8 cellular contexts compared by ENCODE assay signal in the genomic region with DNA sequence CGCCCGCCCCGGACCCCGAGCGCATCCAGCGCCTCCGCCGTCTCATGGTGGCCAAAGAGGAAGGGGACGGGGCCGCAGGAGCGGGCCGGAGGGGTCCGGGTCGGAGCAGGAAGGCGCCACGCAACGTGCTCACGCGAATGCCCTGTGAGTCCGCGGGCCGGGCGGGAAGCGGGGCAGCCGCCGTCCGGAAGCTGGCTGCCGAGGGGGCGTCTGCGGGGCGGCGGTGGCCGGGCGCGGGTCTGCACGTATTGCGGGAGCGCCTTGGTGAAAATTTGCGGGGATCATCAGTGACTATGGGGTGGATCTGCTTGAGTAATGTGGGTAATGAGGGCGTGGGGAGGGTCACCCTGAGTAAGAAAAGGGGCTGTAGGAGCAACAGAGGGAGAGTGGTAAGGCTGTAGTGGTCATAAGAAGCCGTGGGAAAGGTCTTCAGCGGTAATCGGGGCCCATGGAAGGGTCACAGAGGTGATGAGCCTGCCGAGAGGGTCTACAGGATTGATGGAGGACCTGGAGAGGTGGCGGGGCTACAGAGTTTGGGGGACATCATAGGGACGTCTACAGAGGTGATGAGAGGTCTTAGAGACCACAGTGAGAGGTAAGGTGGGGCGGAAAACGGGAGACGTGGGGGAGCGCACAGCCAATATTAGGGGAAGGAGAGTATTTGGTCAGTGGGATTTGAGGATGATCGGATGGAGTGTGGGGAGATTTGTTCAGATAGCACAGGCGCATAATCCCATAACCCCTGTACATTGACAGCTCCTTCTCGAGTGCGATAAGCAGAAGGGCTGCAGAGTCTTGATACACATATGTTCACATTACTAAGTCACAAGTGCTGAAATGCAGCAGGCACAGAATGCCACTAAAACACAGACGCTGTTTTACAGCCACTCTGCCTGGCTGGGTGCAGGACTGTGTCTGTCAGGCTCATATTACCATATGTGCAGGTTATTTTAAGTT. TPM values are rescaled to one million over a fixed set of nuclear protein-coding genes. Genes with fewer than 3 reads are reported as not detected.
DNase-seq lines count a peak whose midpoint lies in the region; ATAC-seq and TF ChIP-seq lines count a peak whose summit lies in the region.

No MANE protein-coding gene starts in this region.

- peak overlapping the region; percentile 60 to 88 (median 75) for H3K4me3 ChIP-seq in esophagus squamous epithelium

- H3K4me3 Mint-ChIP-seq in activated B cell treated with CpG ODN at 0.5 μM for 24 hours (peak overlapping the region; percentile 92), nephron (peak overlapping the region; percentile 93 to 97 (median 94))

- no peaks in the 10 kb centered on the region for H3K27me3 ChIP-seq in esophagus squamous epithelium

- no peak for TF ChIP-seq CTCF in activated B cell treated with CpG ODN at 0.5 μM for 24 hours (IDR thresholded peaks at IDR 0.05)
- TF ChIP-seq CTCF in esophagus squamous epithelium (IDR thresholded peaks at IDR 0.05), result no peak
- TF ChIP-seq CTCF in nephron (IDR thresholded peaks at IDR 0.05; ENCODE audit: unreplicated experiment in 3 of 3), result no peak

- peak; percentile 26 for ATAC-seq in GM19324 (IDR thresholded peaks at IDR 0.05; ENCODE audit: low FRiP score, unreplicated experiment)
- peak; percentile 19 for ATAC-seq in HG03521 (IDR thresholded peaks at IDR 0.05; ENCODE audit: unreplicated experiment)
- ATAC-seq in activated B cell treated with CpG ODN at 0.5 μM for 24 hours (ENCODE audit: low read depth), result no peak

- H3K9me3 ChIP-seq in esophagus squamous epithelium, result no peaks in the 10 kb centered on the region

- TF ChIP-seq POLR2A in esophagus squamous epithelium (IDR thresholded peaks at IDR 0.05), result no peak

- intact Hi-C loops in activated B cell treated with CpG ODN at 0.5 μM for 24 hours (cut with micrococcal nuclease) (loop anchor here (5.0 kb wide), 2 partner anchors 377 to 1463 kb away; a partner anchor contains a TSS), esophagus squamous epithelium (cut with DNase I) (no loop called here)

- H3K36me3 ChIP-seq in esophagus squamous epithelium, result peaks cover 0 to 11% (median 3%) of the 10 kb centered on the region in 3 donors

- DNase-seq in CD1c-positive myeloid dendritic cell (ENCODE audit: extremely low spot score) (peak; percentile 43), activated B cell treated with CpG ODN at 0.5 μM for 24 hours (no peak), esophagus squamous epithelium (lab: John Stamatoyannopoulos, UW) (no peak), dedifferentiated amniotic fluid mesenchymal stem cell (ENCODE audit: extremely low spot score) (no peak), NCI-H510A (lab: John Stamatoyannopoulos, UW) (no peak)

- H3K9me3 Mint-ChIP-seq in activated B cell treated with CpG ODN at 0.5 μM for 24 hours (no peaks in the 10 kb centered on the region), nephron (no peaks in the 10 kb centered on the region)

- 8 to 19% methylated on average over 16 to 34 of the region's 55 CpGs for WGBS in esophagus squamous epithelium, 2 donors

- H3K27me3 Mint-ChIP-seq in activated B cell treated with CpG ODN at 0.5 μM for 24 hours (no peaks in the 10 kb centered on the region), nephron (ENCODE audit: low read depth) (no peaks in the 10 kb centered on the region)

- H3K4me1 Mint-ChIP-seq in activated B cell treated with CpG ODN at 0.5 μM for 24 hours, result peaks cover 22% of the 10 kb centered on the region
- peaks cover 38% of the 10 kb centered on the region for H3K4me1 Mint-ChIP-seq in nephron

- H3K27ac ChIP-seq in esophagus squamous epithelium, result peak overlapping the region; percentile 70 to 86 (median 80)

- peaks cover 10% of the 10 kb centered on the region for H3K36me3 Mint-ChIP-seq in activated B cell treated with CpG ODN at 0.5 μM for 24 hours (ENCODE audit: low read depth)
- H3K36me3 Mint-ChIP-seq in nephron (ENCODE audit: low read depth), result peaks cover 3% of the 10 kb centered on the region

- POLR2A ChIA-PET in activated B cell treated with CpG ODN at 0.5 μM for 24 hours (lab: Charles Lee), result interaction anchor here (0.5 to 1.8 kb wide), 6 partner anchors 13 to 186 kb away, joined by 3 to 22 read pairs (median 4); a partner anchor contains a TSS

- CTCF ChIA-PET in activated B cell treated with CpG ODN at 0.5 μM for 24 hours (lab: Charles Lee), result interaction anchor here (0.7 to 4.8 kb wide), 23 partner anchors 13 to 1074 kb away, joined by 3 to 63 read pairs (median 5); a partner anchor contains a TSS

- peak overlapping the region; percentile 80 for H3K27ac Mint-ChIP-seq in activated B cell treated with CpG ODN at 0.5 μM for 24 hours
- H3K27ac Mint-ChIP-seq in nephron, result peak overlapping the region; percentile 3 to 45 (median 29)

- peaks cover 0 to 22% (median 9%) of the 10 kb centered on the region in 3 donors for H3K4me1 ChIP-seq in esophagus squamous epithelium

RNA-seq across cellular contexts. Expression of a gene that starts 0.8 kb away (rescaled TPM):
- total RNA-seq in activated B cell treated with CpG ODN at 0.5 μM for 24 hours (4.6 and 5.0 TPM in 2 replicates), esophagus squamous epithelium (1 to 10 TPM; 2.1 to 6.7 (median 3.6) TPM)

RNA-seq across cellular contexts. Expression of a gene that starts 13.1 kb away (rescaled TPM):
- total RNA-seq in activated B cell treated with CpG ODN at 0.5 μM for 24 hours, result 25.6 and 28.9 TPM in 2 replicates
- total RNA-seq in esophagus squamous epithelium, result 10 to 100 TPM in 2 of 4 donors, 1 to 10 TPM in 2; 5.7 to 21.0 (median 11.8) TPM
